17 cellular contexts compared by ENCODE assay signal in the genomic region with DNA sequence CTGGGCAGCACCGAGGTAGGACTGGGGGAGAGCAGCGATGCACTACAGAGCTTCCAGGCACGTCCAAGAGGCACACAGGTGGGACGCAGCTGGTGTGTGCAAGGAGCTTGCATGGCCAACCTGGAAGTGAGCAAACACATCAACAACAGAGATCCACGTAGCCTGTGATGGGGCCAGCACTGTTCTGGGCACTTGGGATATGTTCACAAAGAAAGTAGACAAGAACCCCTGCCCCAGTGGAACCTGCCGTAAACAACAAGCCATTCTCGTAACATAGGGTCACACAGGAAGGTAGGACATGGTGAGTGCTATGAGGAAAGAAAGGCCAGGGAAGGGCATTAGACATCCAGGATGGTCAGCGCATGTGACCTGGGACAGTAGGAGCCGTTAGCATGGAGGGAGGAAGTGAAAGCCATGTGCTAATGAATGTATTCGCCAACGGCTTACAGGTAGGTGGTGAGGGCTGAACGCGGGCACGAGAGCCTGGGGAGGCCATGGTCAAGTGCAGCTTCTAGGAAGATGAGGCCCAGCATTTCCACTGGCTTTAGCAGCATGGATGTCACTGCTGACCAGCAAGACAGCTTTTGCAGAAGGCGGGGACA.
"Had no signal": no experiment of that assay in that cellular context is flagged by ENCODE, and none has a peak within 500 bp of the region (broad histone marks: within the 10 kb centered on the region; RNA-seq: fewer than 3 reads in every experiment).

No MANE protein-coding gene starts in this region.

- H3K9me3 Mint-ChIP-seq: activated naive CD4-positive, alpha-beta T cell treated with anti-CD3 and anti-CD28 coated beads, Interleukin-2, amount 50 U/mL, for 24 hours; activated T-cell treated with anti-CD3 and anti-CD28 coated beads, Interleukin-2, amount 50 U/mL, for 72 hours; memory B cell; neural crest cell had no signal

- H3K27ac Mint-ChIP-seq: activated naive CD4-positive, alpha-beta T cell treated with anti-CD3 and anti-CD28 coated beads, Interleukin-2, amount 50 U/mL, for 24 hours; activated T-cell treated with anti-CD3 and anti-CD28 coated beads, Interleukin-2, amount 50 U/mL, for 72 hours; memory B cell had no signal

- H3K4me1 ChIP-seq: pancreas, right lobe of liver had no signal

- H3K4me3 ChIP-seq: dorsolateral prefrontal cortex, mucosa of descending colon, pancreas, right lobe of liver, smooth muscle cell, thoracic aorta had no signal

- H3K27ac ChIP-seq: dorsolateral prefrontal cortex, pancreas, right lobe of liver, thoracic aorta had no signal

- H3K4me1 Mint-ChIP-seq: neural crest cell had no signal

- H3K4me3 Mint-ChIP-seq: activated naive CD4-positive, alpha-beta T cell treated with anti-CD3 and anti-CD28 coated beads, Interleukin-2, amount 50 U/mL, for 24 hours; memory B cell; neural crest cell; stimulated activated memory B cell treated with anti-CD40 and anti-IgM and Interleukin-4, amounts not matched to agents 10 μg/mL and 1 μg/mL and 100 μg/mL, for 72 hours had no signal

- H3K36me3 ChIP-seq: pancreas, right lobe of liver, thoracic aorta had no signal

- FAIRE-seq: astrocyte, pancreas had no signal

- H3K36me3 Mint-ChIP-seq: activated naive CD4-positive, alpha-beta T cell treated with anti-CD3 and anti-CD28 coated beads, Interleukin-2, amount 50 U/mL, for 24 hours; memory B cell; naive B cell; stimulated activated memory B cell treated with anti-CD40 and anti-IgM and Interleukin-4, amounts not matched to agents 10 μg/mL and 1 μg/mL and 100 μg/mL, for 72 hours had no signal

- DNase-seq: activated CD4-positive, alpha-beta T cell treated with anti-CD3 and anti-CD28 coated beads, Interleukin-2, amount 50 U/mL, for 1 hour; activated effector memory CD4-positive, alpha-beta T cell treated with anti-CD3 and anti-CD28 coated beads, Interleukin-2, amount 50 U/mL, for 16 hours; activated T-cell treated with anti-CD3 and anti-CD28 coated beads, Interleukin-2, amount 50 U/mL, for 72 hours; dorsolateral prefrontal cortex; mucosa of descending colon; naive B cell; pancreas; right lobe of liver; stimulated activated CD4-positive, alpha-beta T cell treated with anti-CD3 and anti-CD28 coated beads, Interleukin-4, amount 100 ng/mL, for 1 hour; T1000 had no signal

- H3K9me3 ChIP-seq: mucosa of descending colon, pancreas, right lobe of liver, thoracic aorta had no signal

- ATAC-seq: mucosa of descending colon; right lobe of liver; stimulated activated memory B cell treated with anti-CD40 and anti-IgM and Interleukin-4, amounts not matched to agents 10 μg/mL and 1 μg/mL and 100 μg/mL, for 72 hours had no signal

- H3K27me3 ChIP-seq: pancreas, right lobe of liver had no signal

- H3K4me2 ChIP-seq: smooth muscle cell had no signal

- H3K27me3 Mint-ChIP-seq: activated naive CD4-positive, alpha-beta T cell treated with anti-CD3 and anti-CD28 coated beads, Interleukin-2, amount 50 U/mL, for 24 hours had no signal
